3 cellular contexts compared by ENCODE assay signal in the genomic region with DNA sequence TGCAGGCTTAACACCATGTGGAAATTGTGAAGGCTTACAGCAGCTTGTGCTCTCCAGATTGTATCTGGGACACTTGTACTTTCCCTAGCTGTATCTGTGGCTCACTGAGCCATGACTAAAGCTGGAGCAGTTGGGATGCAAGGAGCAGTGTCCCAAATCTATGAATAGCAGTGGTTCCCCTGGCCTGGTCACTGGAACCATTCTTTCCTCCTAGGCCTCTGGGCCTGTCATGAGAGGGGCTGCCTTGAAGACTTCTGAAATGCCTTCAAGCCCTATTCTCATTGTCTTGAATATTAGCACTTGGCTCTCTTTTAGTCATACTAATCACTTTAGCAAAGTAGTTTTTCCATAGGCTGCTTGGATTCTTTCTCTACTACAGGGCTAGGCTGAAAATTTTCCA.
TF ChIP-seq lines count a peak whose summit lies in the region.

No MANE protein-coding gene starts in this region.

TF ChIP-seq in A549, 52 proteins besides CTCF, POLR2A, EP300 and RAD21:
- TF ChIP-seq ZFP36 (IDR thresholded peaks at IDR 0.05; ENCODE audit: borderline replicate concordance, partially characterized antibody) (peak; percentile 64), SREBF2 (IDR thresholded peaks at IDR 0.05) (no peak), CHD4 (IDR thresholded peaks at IDR 0.05; ENCODE audit: borderline replicate concordance) (no peak)
- TF ChIP-seq, protein P1, sequence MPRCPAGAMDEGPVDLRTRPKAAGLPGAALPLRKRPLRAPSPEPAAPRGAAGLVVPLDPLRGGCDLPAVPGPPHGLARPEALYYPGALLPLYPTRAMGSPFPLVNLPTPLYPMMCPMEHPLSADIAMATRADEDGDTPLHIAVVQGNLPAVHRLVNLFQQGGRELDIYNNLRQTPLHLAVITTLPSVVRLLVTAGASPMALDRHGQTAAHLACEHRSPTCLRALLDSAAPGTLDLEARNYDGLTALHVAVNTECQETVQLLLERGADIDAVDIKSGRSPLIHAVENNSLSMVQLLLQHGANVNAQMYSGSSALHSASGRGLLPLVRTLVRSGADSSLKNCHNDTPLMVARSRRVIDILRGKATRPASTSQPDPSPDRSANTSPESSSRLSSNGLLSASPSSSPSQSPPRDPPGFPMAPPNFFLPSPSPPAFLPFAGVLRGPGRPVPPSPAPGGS (IDR thresholded peaks at IDR 0.05), result no peak

TF ChIP-seq in GM23338, 12 proteins besides CTCF, POLR2A, EP300 and RAD21 (continues in another document):
- no peak for TF ChIP-seq EZH2phosphoT487 (IDR thresholded peaks at IDR 0.05; ENCODE audit: unreplicated experiment)
- TF ChIP-seq ZNF331 (CRISPR knock-in tag; IDR thresholded peaks at IDR 0.05; ENCODE audit: low read depth), result no peak
- no peak for TF ChIP-seq JUNB (IDR thresholded peaks at IDR 0.05; ENCODE audit: unreplicated experiment)
- TF ChIP-seq, protein P2, sequence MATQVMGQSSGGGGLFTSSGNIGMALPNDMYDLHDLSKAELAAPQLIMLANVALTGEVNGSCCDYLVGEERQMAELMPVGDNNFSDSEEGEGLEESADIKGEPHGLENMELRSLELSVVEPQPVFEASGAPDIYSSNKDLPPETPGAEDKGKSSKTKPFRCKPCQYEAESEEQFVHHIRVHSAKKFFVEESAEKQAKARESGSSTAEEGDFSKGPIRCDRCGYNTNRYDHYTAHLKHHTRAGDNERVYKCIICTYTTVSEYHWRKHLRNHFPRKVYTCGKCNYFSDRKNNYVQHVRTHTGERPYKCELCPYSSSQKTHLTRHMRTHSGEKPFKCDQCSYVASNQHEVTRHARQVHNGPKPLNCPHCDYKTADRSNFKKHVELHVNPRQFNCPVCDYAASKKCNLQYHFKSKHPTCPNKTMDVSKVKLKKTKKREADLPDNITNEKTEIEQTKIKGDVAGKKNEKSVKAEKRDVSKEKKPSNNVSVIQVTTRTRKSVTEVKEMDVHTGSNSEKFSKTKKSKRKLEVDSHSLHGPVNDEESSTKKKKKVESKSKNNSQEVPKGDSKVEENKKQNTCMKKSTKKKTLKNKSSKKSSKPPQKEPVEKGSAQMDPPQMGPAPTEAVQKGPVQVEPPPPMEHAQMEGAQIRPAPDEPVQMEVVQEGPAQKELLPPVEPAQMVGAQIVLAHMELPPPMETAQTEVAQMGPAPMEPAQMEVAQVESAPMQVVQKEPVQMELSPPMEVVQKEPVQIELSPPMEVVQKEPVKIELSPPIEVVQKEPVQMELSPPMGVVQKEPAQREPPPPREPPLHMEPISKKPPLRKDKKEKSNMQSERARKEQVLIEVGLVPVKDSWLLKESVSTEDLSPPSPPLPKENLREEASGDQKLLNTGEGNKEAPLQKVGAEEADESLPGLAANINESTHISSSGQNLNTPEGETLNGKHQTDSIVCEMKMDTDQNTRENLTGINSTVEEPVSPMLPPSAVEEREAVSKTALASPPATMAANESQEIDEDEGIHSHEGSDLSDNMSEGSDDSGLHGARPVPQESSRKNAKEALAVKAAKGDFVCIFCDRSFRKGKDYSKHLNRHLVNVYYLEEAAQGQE (IDR thresholded peaks at IDR 0.05; ENCODE audit: unreplicated experiment), result no peak
- TF ChIP-seq, protein P3, sequence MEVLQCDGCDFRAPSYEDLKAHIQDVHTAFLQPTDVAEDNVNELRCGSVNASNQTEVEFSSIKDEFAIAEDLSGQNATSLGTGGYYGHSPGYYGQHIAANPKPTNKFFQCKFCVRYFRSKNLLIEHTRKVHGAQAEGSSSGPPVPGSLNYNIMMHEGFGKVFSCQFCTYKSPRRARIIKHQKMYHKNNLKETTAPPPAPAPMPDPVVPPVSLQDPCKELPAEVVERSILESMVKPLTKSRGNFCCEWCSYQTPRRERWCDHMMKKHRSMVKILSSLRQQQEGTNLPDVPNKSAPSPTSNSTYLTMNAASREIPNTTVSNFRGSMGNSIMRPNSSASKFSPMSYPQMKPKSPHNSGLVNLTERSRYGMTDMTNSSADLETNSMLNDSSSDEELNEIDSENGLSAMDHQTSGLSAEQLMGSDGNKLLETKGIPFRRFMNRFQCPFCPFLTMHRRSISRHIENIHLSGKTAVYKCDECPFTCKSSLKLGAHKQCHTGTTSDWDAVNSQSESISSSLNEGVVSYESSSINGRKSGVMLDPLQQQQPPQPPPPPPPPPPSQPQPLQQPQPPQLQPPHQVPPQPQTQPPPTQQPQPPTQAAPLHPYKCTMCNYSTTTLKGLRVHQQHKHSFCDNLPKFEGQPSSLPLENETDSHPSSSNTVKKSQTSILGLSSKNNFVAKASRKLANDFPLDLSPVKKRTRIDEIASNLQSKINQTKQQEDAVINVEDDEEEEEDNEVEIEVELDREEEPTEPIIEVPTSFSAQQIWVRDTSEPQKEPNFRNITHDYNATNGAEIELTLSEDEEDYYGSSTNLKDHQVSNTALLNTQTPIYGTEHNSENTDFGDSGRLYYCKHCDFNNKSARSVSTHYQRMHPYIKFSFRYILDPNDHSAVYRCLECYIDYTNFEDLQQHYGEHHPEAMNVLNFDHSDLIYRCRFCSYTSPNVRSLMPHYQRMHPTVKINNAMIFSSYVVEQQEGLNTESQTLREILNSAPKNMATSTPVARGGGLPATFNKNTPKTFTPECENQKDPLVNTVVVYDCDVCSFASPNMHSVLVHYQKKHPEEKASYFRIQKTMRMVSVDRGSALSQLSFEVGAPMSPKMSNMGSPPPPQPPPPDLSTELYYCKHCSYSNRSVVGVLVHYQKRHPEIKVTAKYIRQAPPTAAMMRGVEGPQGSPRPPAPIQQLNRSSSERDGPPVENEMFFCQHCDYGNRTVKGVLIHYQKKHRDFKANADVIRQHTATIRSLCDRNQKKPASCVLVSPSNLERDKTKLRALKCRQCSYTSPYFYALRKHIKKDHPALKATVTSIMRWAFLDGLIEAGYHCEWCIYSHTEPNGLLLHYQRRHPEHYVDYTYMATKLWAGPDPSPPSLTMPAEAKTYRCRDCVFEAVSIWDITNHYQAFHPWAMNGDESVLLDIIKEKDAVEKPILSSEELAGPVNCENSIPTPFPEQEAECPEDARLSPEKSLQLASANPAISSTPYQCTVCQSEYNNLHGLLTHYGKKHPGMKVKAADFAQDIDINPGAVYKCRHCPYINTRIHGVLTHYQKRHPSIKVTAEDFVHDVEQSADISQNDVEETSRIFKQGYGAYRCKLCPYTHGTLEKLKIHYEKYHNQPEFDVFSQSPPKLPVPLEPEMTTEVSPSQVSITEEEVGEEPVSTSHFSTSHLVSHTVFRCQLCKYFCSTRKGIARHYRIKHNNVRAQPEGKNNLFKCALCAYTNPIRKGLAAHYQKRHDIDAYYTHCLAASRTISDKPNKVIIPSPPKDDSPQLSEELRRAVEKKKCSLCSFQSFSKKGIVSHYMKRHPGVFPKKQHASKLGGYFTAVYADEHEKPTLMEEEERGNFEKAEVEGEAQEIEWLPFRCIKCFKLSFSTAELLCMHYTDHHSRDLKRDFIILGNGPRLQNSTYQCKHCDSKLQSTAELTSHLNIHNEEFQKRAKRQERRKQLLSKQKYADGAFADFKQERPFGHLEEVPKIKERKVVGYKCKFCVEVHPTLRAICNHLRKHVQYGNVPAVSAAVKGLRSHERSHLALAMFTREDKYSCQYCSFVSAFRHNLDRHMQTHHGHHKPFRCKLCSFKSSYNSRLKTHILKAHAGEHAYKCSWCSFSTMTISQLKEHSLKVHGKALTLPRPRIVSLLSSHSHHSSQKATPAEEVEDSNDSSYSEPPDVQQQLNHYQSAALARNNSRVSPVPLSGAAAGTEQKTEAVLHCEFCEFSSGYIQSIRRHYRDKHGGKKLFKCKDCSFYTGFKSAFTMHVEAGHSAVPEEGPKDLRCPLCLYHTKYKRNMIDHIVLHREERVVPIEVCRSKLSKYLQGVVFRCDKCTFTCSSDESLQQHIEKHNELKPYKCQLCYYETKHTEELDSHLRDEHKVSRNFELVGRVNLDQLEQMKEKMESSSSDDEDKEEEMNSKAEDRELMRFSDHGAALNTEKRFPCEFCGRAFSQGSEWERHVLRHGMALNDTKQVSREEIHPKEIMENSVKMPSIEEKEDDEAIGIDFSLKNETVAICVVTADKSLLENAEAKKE (CRISPR knock-in tag; IDR thresholded peaks at IDR 0.05), result no peak
- no peak for TF ChIP-seq STAT1 (IDR thresholded peaks at IDR 0.05; ENCODE audit: unreplicated experiment)
- no peak for TF ChIP-seq NANOG (IDR thresholded peaks at IDR 0.05; ENCODE audit: borderline replicate concordance)
- TF ChIP-seq CREB1 (CRISPR knock-in tag; IDR thresholded peaks at IDR 0.05; ENCODE audit: low read depth), result no peak
- no peak for TF ChIP-seq POLR2AphosphoS5 (IDR thresholded peaks at IDR 0.05; ENCODE audit: low read depth)
- TF ChIP-seq EZH2 (IDR thresholded peaks at IDR 0.05; ENCODE audit: low read depth, unreplicated experiment), result no peak
- no peak for TF ChIP-seq ZNF114 (CRISPR knock-in tag; IDR thresholded peaks at IDR 0.05)

TF ChIP-seq in K562, 482 proteins besides CTCF, POLR2A, EP300 and RAD21:
- TF ChIP-seq ZFP36 (IDR thresholded peaks at IDR 0.05; ENCODE audit: low read depth, low read length, partially characterized antibody), result peak; percentile 39
- TF ChIP-seq, protein P4, sequence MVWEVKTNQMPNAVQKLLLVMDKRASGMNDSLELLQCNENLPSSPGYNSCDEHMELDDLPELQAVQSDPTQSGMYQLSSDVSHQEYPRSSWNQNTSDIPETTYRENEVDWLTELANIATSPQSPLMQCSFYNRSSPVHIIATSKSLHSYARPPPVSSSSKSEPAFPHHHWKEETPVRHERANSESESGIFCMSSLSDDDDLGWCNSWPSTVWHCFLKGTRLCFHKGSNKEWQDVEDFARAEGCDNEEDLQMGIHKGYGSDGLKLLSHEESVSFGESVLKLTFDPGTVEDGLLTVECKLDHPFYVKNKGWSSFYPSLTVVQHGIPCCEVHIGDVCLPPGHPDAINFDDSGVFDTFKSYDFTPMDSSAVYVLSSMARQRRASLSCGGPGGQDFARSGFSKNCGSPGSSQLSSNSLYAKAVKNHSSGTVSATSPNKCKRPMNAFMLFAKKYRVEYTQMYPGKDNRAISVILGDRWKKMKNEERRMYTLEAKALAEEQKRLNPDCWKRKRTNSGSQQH (CRISPR knock-in tag; IDR thresholded peaks at IDR 0.05), result no peak
